Comparison of ENCODE assay signal across 1 cellular context in the genomic region with DNA sequence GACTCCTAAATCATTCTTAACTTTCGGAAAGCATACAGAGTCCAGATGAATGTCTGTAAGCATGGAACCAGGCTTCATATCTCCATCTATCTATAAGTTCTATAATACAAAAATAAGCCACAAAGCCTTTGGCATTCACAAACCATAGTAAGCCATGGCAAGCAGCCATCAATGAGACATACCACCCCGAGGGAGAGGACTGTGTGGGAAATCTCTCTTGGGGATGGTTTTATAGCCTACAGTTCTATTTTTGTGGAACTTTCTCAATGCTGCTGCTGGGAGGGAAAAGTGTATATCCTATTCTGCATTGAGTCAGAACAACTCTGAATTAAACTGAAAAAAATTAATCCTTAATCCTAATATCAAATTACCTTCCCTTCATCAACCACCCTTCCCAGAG.
TF ChIP-seq lines count a peak whose summit lies in the region.

No MANE protein-coding gene starts in this region.

TF ChIP-seq in HEK293, 187 proteins besides CTCF, POLR2A, EP300 and RAD21 (continued from another document):
- TF ChIP-seq, protein P1, sequence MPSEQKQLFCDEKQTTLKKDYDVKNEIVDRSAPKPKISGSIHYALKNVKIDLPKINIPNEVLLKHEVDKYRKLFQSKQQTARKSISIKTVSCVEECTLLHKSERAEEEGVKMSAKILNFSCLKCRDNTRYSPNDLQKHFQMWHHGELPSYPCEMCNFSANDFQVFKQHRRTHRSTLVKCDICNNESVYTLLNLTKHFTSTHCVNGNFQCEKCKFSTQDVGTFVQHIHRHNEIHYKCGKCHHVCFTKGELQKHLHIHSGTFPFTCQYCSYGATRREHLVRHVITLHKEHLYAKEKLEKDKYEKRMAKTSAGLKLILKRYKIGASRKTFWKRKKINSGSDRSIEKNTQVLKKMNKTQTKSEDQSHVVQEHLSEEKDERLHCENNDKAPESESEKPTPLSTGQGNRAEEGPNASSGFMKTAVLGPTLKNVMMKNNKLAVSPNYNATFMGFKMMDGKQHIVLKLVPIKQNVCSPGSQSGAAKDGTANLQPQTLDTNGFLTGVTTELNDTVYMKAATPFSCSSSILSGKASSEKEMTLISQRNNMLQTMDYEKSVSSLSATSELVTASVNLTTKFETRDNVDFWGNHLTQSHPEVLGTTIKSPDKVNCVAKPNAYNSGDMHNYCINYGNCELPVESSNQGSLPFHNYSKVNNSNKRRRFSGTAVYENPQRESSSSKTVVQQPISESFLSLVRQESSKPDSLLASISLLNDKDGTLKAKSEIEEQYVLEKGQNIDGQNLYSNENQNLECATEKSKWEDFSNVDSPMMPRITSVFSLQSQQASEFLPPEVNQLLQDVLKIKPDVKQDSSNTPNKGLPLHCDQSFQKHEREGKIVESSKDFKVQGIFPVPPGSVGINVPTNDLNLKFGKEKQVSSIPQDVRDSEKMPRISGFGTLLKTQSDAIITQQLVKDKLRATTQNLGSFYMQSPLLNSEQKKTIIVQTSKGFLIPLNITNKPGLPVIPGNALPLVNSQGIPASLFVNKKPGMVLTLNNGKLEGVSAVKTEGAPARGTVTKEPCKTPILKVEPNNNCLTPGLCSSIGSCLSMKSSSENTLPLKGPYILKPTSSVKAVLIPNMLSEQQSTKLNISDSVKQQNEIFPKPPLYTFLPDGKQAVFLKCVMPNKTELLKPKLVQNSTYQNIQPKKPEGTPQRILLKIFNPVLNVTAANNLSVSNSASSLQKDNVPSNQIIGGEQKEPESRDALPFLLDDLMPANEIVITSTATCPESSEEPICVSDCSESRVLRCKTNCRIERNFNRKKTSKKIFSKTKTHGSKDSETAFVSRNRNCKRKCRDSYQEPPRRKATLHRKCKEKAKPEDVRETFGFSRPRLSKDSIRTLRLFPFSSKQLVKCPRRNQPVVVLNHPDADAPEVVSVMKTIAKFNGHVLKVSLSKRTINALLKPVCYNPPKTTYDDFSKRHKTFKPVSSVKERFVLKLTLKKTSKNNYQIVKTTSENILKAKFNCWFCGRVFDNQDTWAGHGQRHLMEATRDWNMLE (tag by site-specific recombination; conservative IDR thresholded peaks at IDR 0.05; ENCODE audit: low read depth): no peak
- TF ChIP-seq GLIS1 (tag by site-specific recombination; IDR thresholded peaks at IDR 0.05): peak; percentile 58
